In the genomic region with DNA sequence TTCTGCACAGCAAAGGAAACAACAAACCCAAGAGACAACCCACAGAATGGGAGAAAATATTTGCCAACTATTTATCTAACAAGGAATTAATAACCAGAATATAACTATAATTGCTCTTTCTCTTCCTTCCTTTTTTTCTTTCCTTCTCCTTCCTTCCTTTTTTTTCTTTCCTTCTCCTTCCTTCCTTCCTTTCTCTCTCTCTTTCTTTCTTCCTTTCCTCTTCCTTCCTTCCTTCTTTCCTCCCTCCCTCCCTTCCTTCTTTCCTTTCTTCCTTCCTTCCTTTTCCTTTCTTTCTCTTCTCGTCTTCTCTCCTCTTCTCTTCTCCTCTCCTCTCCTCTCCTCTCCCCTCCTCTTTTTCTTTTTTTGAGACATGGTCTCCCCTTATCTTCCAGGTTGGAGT, we compare ENCODE assay signal across 11 cellular contexts.
"Had no signal": no experiment of that assay in that cellular context is flagged by ENCODE, and none has a peak within 500 bp of the region (broad histone marks: within the 10 kb centered on the region; RNA-seq: fewer than 3 reads in every experiment).

No MANE protein-coding gene starts in this region.

- H3K4me2 ChIP-seq: GM23338 had no signal

- H3K9me3 ChIP-seq: HAP-1 had no signal

- H3K9ac ChIP-seq: GM23248 had no signal

- H3K4me3 Mint-ChIP-seq: GM23338, H9, HFFc6 had no signal

- ATAC-seq: GM23338, HCT116 had no signal

- H3K27ac Mint-ChIP-seq: GM23338, H9, HFFc6 had no signal

- H3K4me3 ChIP-seq: GM23248, GM23338, HAP-1 had no signal

- H3K4me1 ChIP-seq: HAP-1 had no signal

- H2AFZ ChIP-seq: GM23248, GM23338 had no signal

- DNase-seq: GM23248, GOT3, H7, H9, HCEC 1CT, HFFc6 had no signal

- FAIRE-seq: H1, H54 had no signal

- H3K27ac ChIP-seq: GM23248 had no signal

- H3K36me3 ChIP-seq: HAP-1 had no signal

- H3K4me1 Mint-ChIP-seq: GM23338, H9 had no signal
